ENCODE assay signal across 1 cellular context in genomic region chr15:82046668-82047492, GRCh38.
TF ChIP-seq lines count a peak whose summit lies in the region.

No MANE protein-coding gene starts in this region.

TF ChIP-seq in HepG2, 621 proteins besides CTCF, POLR2A, EP300 and RAD21 (continued from another document and continues in another):
- no peak for TF ChIP-seq FUBP1 (CRISPR knock-in tag; IDR thresholded peaks at IDR 0.05; ENCODE audit: borderline replicate concordance)
- no peak; the same call in 1 of the 2 replicates for TF ChIP-seq RFXAP (CRISPR knock-in tag; IDR thresholded peaks at IDR 0.05; ENCODE audit: borderline replicate concordance)
- TF ChIP-seq, protein P1, sequence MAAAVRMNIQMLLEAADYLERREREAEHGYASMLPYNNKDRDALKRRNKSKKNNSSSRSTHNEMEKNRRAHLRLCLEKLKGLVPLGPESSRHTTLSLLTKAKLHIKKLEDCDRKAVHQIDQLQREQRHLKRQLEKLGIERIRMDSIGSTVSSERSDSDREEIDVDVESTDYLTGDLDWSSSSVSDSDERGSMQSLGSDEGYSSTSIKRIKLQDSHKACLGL (CRISPR knock-in tag; IDR thresholded peaks at IDR 0.05) = peak; percentile 39; the same call in 1 of the 2 replicates
- TF ChIP-seq ZNF850 (CRISPR knock-in tag; conservative IDR thresholded peaks at IDR 0.05) = no peak
- TF ChIP-seq PRPF4 (IDR thresholded peaks at IDR 0.05; ENCODE audit: low read depth, low read length, poor library complexity, severe bottlenecking) = no peak
- no peak for TF ChIP-seq RELA (CRISPR knock-in tag; IDR thresholded peaks at IDR 0.05)
- TF ChIP-seq ZNF503 (CRISPR knock-in tag; IDR thresholded peaks at IDR 0.05) = no peak
- no peak for TF ChIP-seq KLF9 (CRISPR knock-in tag; IDR thresholded peaks at IDR 0.05; ENCODE audit: low read depth)
- no peak for TF ChIP-seq PAX8 (CRISPR knock-in tag; IDR thresholded peaks at IDR 0.05; ENCODE audit: borderline replicate concordance)
- TF ChIP-seq ZBTB34 (CRISPR knock-in tag; IDR thresholded peaks at IDR 0.05) = 0 out of 2 replicates have a peak, but pooled peaks have one; percentile 18
- no peak for TF ChIP-seq ZFP90 (CRISPR knock-in tag; IDR thresholded peaks at IDR 0.05; ENCODE audit: borderline replicate concordance)
- TF ChIP-seq THAP7 (CRISPR knock-in tag; IDR thresholded peaks at IDR 0.05) = no peak
- TF ChIP-seq MYPOP (CRISPR knock-in tag; IDR thresholded peaks at IDR 0.05) = peak; percentile 71; the same call in 1 of the 2 replicates
- TF ChIP-seq POLR2G (IDR thresholded peaks at IDR 0.05; ENCODE audit: low read depth, low read length) = peak; percentile 58; the same call in 1 of the 2 replicates
- TF ChIP-seq, protein P2, sequence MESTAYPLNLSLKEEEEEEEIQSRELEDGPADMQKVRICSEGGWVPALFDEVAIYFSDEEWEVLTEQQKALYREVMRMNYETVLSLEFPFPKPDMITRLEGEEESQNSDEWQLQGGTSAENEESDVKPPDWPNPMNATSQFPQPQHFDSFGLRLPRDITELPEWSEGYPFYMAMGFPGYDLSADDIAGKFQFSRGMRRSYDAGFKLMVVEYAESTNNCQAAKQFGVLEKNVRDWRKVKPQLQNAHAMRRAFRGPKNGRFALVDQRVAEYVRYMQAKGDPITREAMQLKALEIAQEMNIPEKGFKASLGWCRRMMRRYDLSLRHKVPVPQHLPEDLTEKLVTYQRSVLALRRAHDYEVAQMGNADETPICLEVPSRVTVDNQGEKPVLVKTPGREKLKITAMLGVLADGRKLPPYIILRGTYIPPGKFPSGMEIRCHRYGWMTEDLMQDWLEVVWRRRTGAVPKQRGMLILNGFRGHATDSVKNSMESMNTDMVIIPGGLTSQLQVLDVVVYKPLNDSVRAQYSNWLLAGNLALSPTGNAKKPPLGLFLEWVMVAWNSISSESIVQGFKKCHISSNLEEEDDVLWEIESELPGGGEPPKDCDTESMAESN (CRISPR knock-in tag; conservative IDR thresholded peaks at IDR 0.05) = peak; percentile 36; the same call in 1 of the 2 replicates
- TF ChIP-seq MZF1 (CRISPR knock-in tag; IDR thresholded peaks at IDR 0.05; ENCODE audit: borderline replicate concordance) = no peak
- TF ChIP-seq TGIF2 (CRISPR knock-in tag; IDR thresholded peaks at IDR 0.05) = no peak
- TF ChIP-seq FOXA3 (CRISPR knock-in tag; IDR thresholded peaks at IDR 0.05) = no peak
- TF ChIP-seq, protein P3, sequence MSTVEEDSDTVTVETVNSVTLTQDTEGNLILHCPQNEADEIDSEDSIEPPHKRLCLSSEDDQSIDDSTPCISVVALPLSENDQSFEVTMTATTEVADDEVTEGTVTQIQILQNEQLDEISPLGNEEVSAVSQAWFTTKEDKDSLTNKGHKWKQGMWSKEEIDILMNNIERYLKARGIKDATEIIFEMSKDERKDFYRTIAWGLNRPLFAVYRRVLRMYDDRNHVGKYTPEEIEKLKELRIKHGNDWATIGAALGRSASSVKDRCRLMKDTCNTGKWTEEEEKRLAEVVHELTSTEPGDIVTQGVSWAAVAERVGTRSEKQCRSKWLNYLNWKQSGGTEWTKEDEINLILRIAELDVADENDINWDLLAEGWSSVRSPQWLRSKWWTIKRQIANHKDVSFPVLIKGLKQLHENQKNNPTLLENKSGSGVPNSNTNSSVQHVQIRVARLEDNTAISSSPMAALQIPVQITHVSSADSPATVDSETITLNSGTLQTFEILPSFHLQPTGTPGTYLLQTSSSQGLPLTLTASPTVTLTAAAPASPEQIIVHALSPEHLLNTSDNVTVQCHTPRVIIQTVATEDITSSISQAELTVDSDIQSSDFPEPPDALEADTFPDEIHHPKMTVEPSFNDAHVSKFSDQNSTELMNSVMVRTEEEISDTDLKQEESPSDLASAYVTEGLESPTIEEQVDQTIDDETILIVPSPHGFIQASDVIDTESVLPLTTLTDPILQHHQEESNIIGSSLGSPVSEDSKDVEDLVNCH (CRISPR knock-in tag; IDR thresholded peaks at IDR 0.05) = no peak
- TF ChIP-seq ZFX (CRISPR knock-in tag; IDR thresholded peaks at IDR 0.05; ENCODE audit: low read depth) = peak; percentile 32; the same call in 1 of the 2 replicates
- TF ChIP-seq THAP8 (CRISPR knock-in tag; IDR thresholded peaks at IDR 0.05; ENCODE audit: borderline replicate concordance) = no peak
- TF ChIP-seq ZNF329 (CRISPR knock-in tag; IDR thresholded peaks at IDR 0.05; ENCODE audit: low read depth) = no peak
- TF ChIP-seq ZNF333 (CRISPR knock-in tag; IDR thresholded peaks at IDR 0.05; ENCODE audit: borderline replicate concordance) = 0 out of 2 replicates have a peak, but pooled peaks have one; percentile 40
- no peak for TF ChIP-seq FOXM1 (CRISPR knock-in tag; IDR thresholded peaks at IDR 0.05)
- TF ChIP-seq YEATS2 (CRISPR knock-in tag; IDR thresholded peaks at IDR 0.05; ENCODE audit: borderline replicate concordance) = no peak
- no peak for TF ChIP-seq DDIT3 (CRISPR knock-in tag; IDR thresholded peaks at IDR 0.05)
- TF ChIP-seq SIX4 (CRISPR knock-in tag; IDR thresholded peaks at IDR 0.05) = no peak
- no peak for TF ChIP-seq ZFP36L2 (CRISPR knock-in tag; IDR thresholded peaks at IDR 0.05)
- TF ChIP-seq KDM2A (CRISPR knock-in tag; IDR thresholded peaks at IDR 0.05; ENCODE audit: borderline replicate concordance, low read depth) = 0 out of 2 replicates have a peak, but pooled peaks have one; percentile 12
- TF ChIP-seq, protein P4, sequence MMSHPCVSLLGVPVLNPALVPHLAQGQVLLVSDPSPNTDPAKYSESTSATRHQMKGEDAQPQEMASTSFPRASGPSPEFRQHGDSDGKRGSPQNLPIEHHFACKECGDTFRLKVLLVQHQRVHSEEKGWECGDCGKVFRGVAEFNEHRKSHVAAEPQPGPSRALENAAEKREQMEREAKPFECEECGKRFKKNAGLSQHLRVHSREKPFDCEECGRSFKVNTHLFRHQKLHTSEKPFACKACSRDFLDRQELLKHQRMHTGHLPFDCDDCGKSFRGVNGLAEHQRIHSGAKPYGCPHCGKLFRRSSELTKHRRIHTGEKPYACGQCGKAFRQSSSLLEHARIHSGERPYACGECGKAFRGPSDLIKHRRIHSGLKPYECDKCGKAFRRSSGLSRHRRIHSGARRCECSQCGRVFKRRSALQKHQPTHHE (CRISPR knock-in tag; IDR thresholded peaks at IDR 0.05; ENCODE audit: borderline replicate concordance) = peak; percentile 31; the same call in 1 of the 2 replicates
- TF ChIP-seq ZNF20 (CRISPR knock-in tag; IDR thresholded peaks at IDR 0.05) = no peak
- TF ChIP-seq RNF219 (CRISPR knock-in tag; IDR thresholded peaks at IDR 0.05) = no peak
- peak; percentile 24; the same call in 1 of the 2 replicates for TF ChIP-seq ZNF235 (CRISPR knock-in tag; IDR thresholded peaks at IDR 0.05; ENCODE audit: borderline replicate concordance)
- no peak for TF ChIP-seq TBL1XR1 (IDR thresholded peaks at IDR 0.05; ENCODE audit: borderline replicate concordance, low read length, partially characterized antibody)
- no peak for TF ChIP-seq NONO (IDR thresholded peaks at IDR 0.05)
- no peak for TF ChIP-seq NONO (CRISPR knock-in tag; conservative IDR thresholded peaks at IDR 0.05)
- no peak for TF ChIP-seq ZNF33A (CRISPR knock-in tag; IDR thresholded peaks at IDR 0.05; ENCODE audit: borderline replicate concordance)
- TF ChIP-seq IKZF4 (CRISPR knock-in tag; IDR thresholded peaks at IDR 0.05; ENCODE audit: borderline replicate concordance, low read depth, not compliant biosample characterization) = no peak
- TF ChIP-seq HHEX (CRISPR knock-in tag; IDR thresholded peaks at IDR 0.05) = no peak
- TF ChIP-seq MIER2 (CRISPR knock-in tag; IDR thresholded peaks at IDR 0.05) = no peak
- no peak for TF ChIP-seq SYNCRIP (IDR thresholded peaks at IDR 0.05; ENCODE audit: insufficient read depth, low read depth, low read length)
- TF ChIP-seq ZNF512 (CRISPR knock-in tag; IDR thresholded peaks at IDR 0.05) = no peak
